Comparison of ENCODE assay signal across 27 cellular contexts in genomic region chr7:21949522-21949921, GRCh38.
"Had no signal": no experiment of that assay in that cellular context is flagged by ENCODE, and none has a peak within 500 bp of the region (broad histone marks: within the 10 kb centered on the region; RNA-seq: fewer than 3 reads in every experiment).

No MANE protein-coding gene starts in this region.

- H3K36me3 ChIP-seq: left ventricle myocardium inferior, neutrophil, ovary, right atrium auricular region, right lobe of liver, tibial nerve, uterus had no signal

- H3K27ac Mint-ChIP-seq: immature natural killer cell; progenitor cell of endocrine pancreas; stimulated activated memory B cell treated with anti-CD40 and anti-IgM and Interleukin-4, amounts not matched to agents 10 μg/mL and 1 μg/mL and 100 μg/mL, for 72 hours; stimulated activated naive CD8-positive, alpha-beta T cell treated with anti-CD3 and anti-CD28 coated beads, Interleukin-15, amount 100 ng/mL, for 72 hours; type B pancreatic cell had no signal

- H3K27me3 Mint-ChIP-seq: memory B cell; naive thymus-derived CD8-positive, alpha-beta T cell; stimulated activated memory B cell treated with anti-CD40 and anti-IgM and Interleukin-4, amounts not matched to agents 10 μg/mL and 1 μg/mL and 100 μg/mL, for 72 hours had no signal

- H3K9me3 Mint-ChIP-seq: immature natural killer cell; memory B cell; naive thymus-derived CD8-positive, alpha-beta T cell; nephron; stimulated activated memory B cell treated with anti-CD40 and anti-IgM and Interleukin-4, amounts not matched to agents 10 μg/mL and 1 μg/mL and 100 μg/mL, for 72 hours; stimulated activated naive CD8-positive, alpha-beta T cell treated with anti-CD3 and anti-CD28 coated beads, Interleukin-15, amount 100 ng/mL, for 72 hours; type B pancreatic cell had no signal

- H3K4me3 Mint-ChIP-seq: immature natural killer cell; memory B cell; stimulated activated memory B cell treated with anti-CD40 and anti-IgM and Interleukin-4, amounts not matched to agents 10 μg/mL and 1 μg/mL and 100 μg/mL, for 72 hours; stimulated activated naive CD8-positive, alpha-beta T cell treated with anti-CD3 and anti-CD28 coated beads, Interleukin-15, amount 100 ng/mL, for 72 hours had no signal

- FAIRE-seq: islet of Langerhans, kidney had no signal

- DNase-seq: head of caudate nucleus; hippocampal formation; immature natural killer cell; kidney; left colon; left ventricle myocardium inferior; naive thymus-derived CD8-positive, alpha-beta T cell; ovary; right lobe of liver; stimulated activated CD4-positive, alpha-beta T cell treated with anti-CD3 and anti-CD28 coated beads, Interleukin-1b, Interleukin-23, amount 100 ng/mL, for 48 hours; stimulated activated CD4-positive, alpha-beta T cell treated with anti-CD3 and anti-CD28 coated beads, Interleukin-2, amount 100 ng/mL, for 48 hours; stimulated activated CD4-positive, alpha-beta T cell treated with anti-CD3 and anti-CD28 coated beads, Interleukin-4, amount 100 ng/mL, for 4 hours; stimulated activated CD8-positive, alpha-beta memory T cell treated with anti-CD3 and anti-CD28 coated beads, Interleukin-4, amount 100 ng/mL, for 48 hours; stimulated activated naive CD4-positive, alpha-beta T cell treated with Interleukin-2 at 50 U/mL for 16 hours; stimulated activated naive CD8-positive, alpha-beta T cell treated with anti-CD3 and anti-CD28 coated beads, Interleukin-15, amount 100 ng/mL, for 72 hours; substantia nigra; uterus had no signal

- H3K9me3 ChIP-seq: left ventricle myocardium inferior, neutrophil, ovary, right atrium auricular region, right lobe of liver, tibial nerve, uterus had no signal

- H3K4me1 ChIP-seq: uterus had no signal

- ATAC-seq: left colon; naive thymus-derived CD8-positive, alpha-beta T cell; right lobe of liver; stimulated activated memory B cell treated with anti-CD40 and anti-IgM and Interleukin-4, amounts not matched to agents 10 μg/mL and 1 μg/mL and 100 μg/mL, for 72 hours; stimulated activated naive CD8-positive, alpha-beta T cell treated with anti-CD3 and anti-CD28 coated beads, Interleukin-15, amount 100 ng/mL, for 72 hours had no signal

- H3K27me3 ChIP-seq: neutrophil, ovary, right atrium auricular region, right lobe of liver, tibial nerve, uterus had no signal

- H3K27ac ChIP-seq: left ventricle myocardium inferior, neutrophil, ovary, right atrium auricular region, right lobe of liver, tibial nerve, uterus had no signal

- H3K36me3 Mint-ChIP-seq: immature natural killer cell; memory B cell; naive thymus-derived CD8-positive, alpha-beta T cell; stimulated activated memory B cell treated with anti-CD40 and anti-IgM and Interleukin-4, amounts not matched to agents 10 μg/mL and 1 μg/mL and 100 μg/mL, for 72 hours; type B pancreatic cell had no signal

- H3K4me3 ChIP-seq: left ventricle myocardium inferior, ovary, right atrium auricular region, right lobe of liver, smooth muscle cell, tibial nerve, uterus had no signal
